Comparison of ENCODE assay signal across 22 cellular contexts in genomic region chr11:86461892-86462291, GRCh38.
A peak's percentile ranks its signal among the peaks of the same experiment; 100 is the strongest.
DNase-seq lines count a peak whose midpoint lies in the region; ATAC-seq and TF ChIP-seq lines count a peak whose summit lies in the region.
"Had no signal": no experiment of that assay in that cellular context is flagged by ENCODE, and none has a peak within 500 bp of the region (broad histone marks: within the 10 kb centered on the region; RNA-seq: fewer than 3 reads in every experiment).

No MANE protein-coding gene starts in this region.

- no peak for TF ChIP-seq POLR2A in spleen (IDR thresholded peaks at IDR 0.05)

- intact Hi-C loops in activated CD4-positive, alpha-beta T cell treated with anti-CD3 and anti-CD28 coated beads, Interleukin-2, amount 10 ng/mL, durations not matched to agents 24 days and 14 days (cut with micrococcal nuclease): loop anchor here (2.0 kb wide), 1 partner anchor 63 kb away; no protein-coding TSS in a partner anchor
- intact Hi-C loops in Panc1 (cut with micrococcal nuclease; ENCODE audit: unreplicated experiment) (loop anchor here (5.0 kb wide), 1 partner anchor 55 kb away; no protein-coding TSS in a partner anchor), spleen (cut with DNase I; ENCODE audit: low total_unique reads) (no loop called here)

- WGBS in spleen, 5 donors: 96 to 100% (median 98%) methylated on average over 1 of the region's 1 CpG

- H3K27ac ChIP-seq in Panc1 (ENCODE audit: low read length) (peak overlapping the region; percentile 91), spleen (peak overlapping the region in 3 of 8 donors; percentile 43 to 51 (median 51))
- H3K27ac ChIP-seq: 22Rv1, BLaER1 had no signal

- H3K4me1 ChIP-seq in Panc1 (ENCODE audit: control insufficient read depth, insufficient read depth, low read length) (peaks cover 35% of the 10 kb centered on the region), spleen (peaks cover 0 to 20% (median 8%) of the 10 kb centered on the region in 6 donors)

- peaks cover 22% of the 10 kb centered on the region for H3K4me1 Mint-ChIP-seq in activated CD4-positive, alpha-beta T cell treated with anti-CD3 and anti-CD28 coated beads, Interleukin-2, amount 10 ng/mL, durations not matched to agents 24 days and 14 days
- peaks cover 41% of the 10 kb centered on the region for H3K4me1 Mint-ChIP-seq in nephron
- H3K4me1 Mint-ChIP-seq in progenitor cell of endocrine pancreas (ENCODE audit: low read depth): peaks cover 12% of the 10 kb centered on the region
- H3K4me1 Mint-ChIP-seq: B cell; CD8-positive, alpha-beta memory T cell had no signal

- H3K27me3 ChIP-seq in Panc1 (ENCODE audit: control insufficient read depth, insufficient read depth, low read length) (no peaks in the 10 kb centered on the region), spleen (replicated peaks in 1 of 7) (no peaks in the 10 kb centered on the region)
- H3K27me3 ChIP-seq: BLaER1 had no signal

- H3K9me3 ChIP-seq in Panc1 (ENCODE audit: control insufficient read depth, insufficient read depth, low read depth, low read length) (no peaks in the 10 kb centered on the region), spleen (no peaks in the 10 kb centered on the region)
- H3K9me3 ChIP-seq: BLaER1 had no signal

- H3K4me3 ChIP-seq in Panc1 (ENCODE audit: low read depth in 2 of 2, low read length in 2 of 2) (no peak overlapping the region), spleen (no peak overlapping the region)
- H3K4me3 ChIP-seq: BLaER1, GM12878, GM23338 had no signal

- H3K4me3 Mint-ChIP-seq in activated CD4-positive, alpha-beta T cell treated with anti-CD3 and anti-CD28 coated beads, Interleukin-2, amount 10 ng/mL, durations not matched to agents 24 days and 14 days: no peak overlapping the region
- H3K4me3 Mint-ChIP-seq in nephron: no peak overlapping the region
- H3K4me3 Mint-ChIP-seq in progenitor cell of endocrine pancreas (ENCODE audit: low read depth): no peak overlapping the region
- H3K4me3 Mint-ChIP-seq: B cell; CD14-positive monocyte; CD4-positive, alpha-beta T cell; CD8-positive, alpha-beta memory T cell; GM23338; H9 had no signal

- H3K9me3 Mint-ChIP-seq in activated CD4-positive, alpha-beta T cell treated with anti-CD3 and anti-CD28 coated beads, Interleukin-2, amount 10 ng/mL, durations not matched to agents 24 days and 14 days: no peaks in the 10 kb centered on the region
- H3K9me3 Mint-ChIP-seq in nephron (no peaks in the 10 kb centered on the region), progenitor cell of endocrine pancreas (ENCODE audit: low read depth) (no peaks in the 10 kb centered on the region)
- H3K9me3 Mint-ChIP-seq: CD14-positive monocyte; CD4-positive, alpha-beta T cell; CD8-positive, alpha-beta memory T cell; GM23338; H9 had no signal

- H3K27ac Mint-ChIP-seq in activated CD4-positive, alpha-beta T cell treated with anti-CD3 and anti-CD28 coated beads, Interleukin-2, amount 10 ng/mL, durations not matched to agents 24 days and 14 days: peak overlapping the region; percentile 48
- H3K27ac Mint-ChIP-seq in nephron (peak overlapping the region in 2 of 3 experiments; percentile 39 to 58), progenitor cell of endocrine pancreas (peak overlapping the region; percentile 17)
- H3K27ac Mint-ChIP-seq: B cell; CD4-positive, alpha-beta T cell had no signal

- no peak for DNase-seq in activated CD4-positive, alpha-beta T cell treated with anti-CD3 and anti-CD28 coated beads, Interleukin-2, amount 10 ng/mL, durations not matched to agents 24 days and 14 days
- DNase-seq in activated CD4-positive, alpha-beta T cell treated with anti-CD3 and anti-CD28 coated beads for 1 hour: no peak
- DNase-seq in Panc1 (ENCODE audit: low read depth, low spot score): no peak
- DNase-seq in progenitor cell of endocrine pancreas (ENCODE audit: low spot score, unreplicated experiment): no peak
- DNase-seq in NCI-H2107 treated with DMSO at 0.1 percent for 48 hours (lab: John Stamatoyannopoulos, UW; ENCODE audit: unreplicated experiment): no peak
- DNase-seq in spleen: no peak
- DNase-seq: CD4-positive, alpha-beta T cell; CD8-positive, alpha-beta memory T cell; DMS 273 treated with DMSO at 0.1 percent for 48 hours; DMS79; EL; GDM1; H9 had no signal

- TF ChIP-seq CTCF in Panc1 (IDR thresholded peaks at IDR 0.05) (no peak), nephron (IDR thresholded peaks at IDR 0.05; ENCODE audit: unreplicated experiment in 3 of 3) (no peak), progenitor cell of endocrine pancreas (IDR thresholded peaks at IDR 0.05; ENCODE audit: unreplicated experiment) (no peak), spleen (IDR thresholded peaks at IDR 0.05 in 8 of 11, conservative IDR thresholded peaks at IDR 0.05 in 3 of 11) (no peak)

- no peak for ATAC-seq in Panc1
- no peak for ATAC-seq in GM21717 (IDR thresholded peaks at IDR 0.05; ENCODE audit: unreplicated experiment)
- ATAC-seq: GM12878, GM23338, HCT116 had no signal

- no peaks in the 10 kb centered on the region for H3K27me3 Mint-ChIP-seq in activated CD4-positive, alpha-beta T cell treated with anti-CD3 and anti-CD28 coated beads, Interleukin-2, amount 10 ng/mL, durations not matched to agents 24 days and 14 days
- H3K27me3 Mint-ChIP-seq in nephron (ENCODE audit: low read depth): no peaks in the 10 kb centered on the region
- H3K27me3 Mint-ChIP-seq in progenitor cell of endocrine pancreas: no peaks in the 10 kb centered on the region
- H3K27me3 Mint-ChIP-seq: B cell; CD4-positive, alpha-beta T cell; CD8-positive, alpha-beta memory T cell had no signal

- H3K36me3 ChIP-seq in Panc1 (ENCODE audit: control insufficient read depth, insufficient read depth, low read length): no peaks in the 10 kb centered on the region
- H3K36me3 ChIP-seq in spleen: no peaks in the 10 kb centered on the region
- H3K36me3 ChIP-seq: BLaER1 had no signal

- POLR2A ChIA-PET in Panc1 (lab: Charles Lee): interaction anchor here (0.6 kb wide), 1 partner anchor 428 kb away, joined by 3 read pairs; no protein-coding TSS in a partner anchor

- in situ Hi-C loops in Panc1 (cut with HindIII; ENCODE audit: low pct_unique_long_range_greater_than_20kb, low sequenced_read_pairs): no loop called here

- peaks cover 1% of the 10 kb centered on the region for H3K36me3 Mint-ChIP-seq in activated CD4-positive, alpha-beta T cell treated with anti-CD3 and anti-CD28 coated beads, Interleukin-2, amount 10 ng/mL, durations not matched to agents 24 days and 14 days (ENCODE audit: low read depth)
- H3K36me3 Mint-ChIP-seq in nephron (ENCODE audit: low read depth) (no peaks in the 10 kb centered on the region), progenitor cell of endocrine pancreas (ENCODE audit: insufficient read depth) (no peaks in the 10 kb centered on the region)
- H3K36me3 Mint-ChIP-seq: CD14-positive monocyte had no signal

- no TSS peak for BruUV-seq in Panc1 (replicated peaks; lab: Mats Ljungman, UMichigan)

- CTCF ChIA-PET in Panc1 (lab: Charles Lee): no interaction called here
